In the genomic region with DNA sequence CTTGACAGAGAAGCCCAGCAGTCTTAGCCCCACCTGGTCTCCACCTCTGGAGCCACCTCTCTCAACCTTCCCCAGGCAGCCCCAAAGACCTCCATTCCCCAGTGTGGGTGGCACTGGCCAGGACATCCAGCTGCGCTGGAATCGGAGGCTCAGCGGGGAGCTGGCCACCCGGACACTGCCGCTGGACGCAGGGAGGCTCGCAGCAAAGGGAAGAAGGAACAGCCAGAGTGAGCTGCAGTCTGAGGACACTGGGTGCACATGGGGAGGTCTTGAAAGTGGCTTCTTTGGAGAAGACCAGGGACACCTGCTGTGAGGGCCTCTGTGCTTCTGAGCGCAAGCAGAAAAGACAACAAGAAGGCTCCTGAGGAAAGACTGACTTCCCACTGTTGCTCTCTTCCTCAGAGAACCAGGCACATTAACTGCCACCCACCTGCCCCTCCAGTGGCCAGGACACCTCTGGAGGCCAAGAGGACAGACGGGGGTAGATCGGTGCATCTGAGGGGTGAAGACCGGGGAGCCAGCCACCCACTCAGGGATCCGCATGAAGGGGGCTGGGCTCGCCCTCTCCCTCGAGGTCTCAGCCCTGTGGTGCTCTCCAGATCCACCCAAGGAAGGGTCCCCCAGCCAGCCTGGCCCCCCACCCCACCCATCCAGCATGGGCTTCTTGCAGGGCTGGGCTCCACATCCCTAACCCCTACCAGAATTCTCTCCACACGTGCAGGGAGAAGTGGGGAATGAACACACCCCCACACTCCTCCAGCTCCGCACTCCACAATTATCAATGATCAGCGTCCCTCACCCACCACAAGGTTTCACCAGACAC, we compare ENCODE assay signal across 20 cellular contexts. TPM values are rescaled to one million over a fixed set of nuclear protein-coding genes. Genes with fewer than 3 reads are reported as not detected.
DNase-seq lines count a peak whose midpoint lies in the region; ATAC-seq, FAIRE-seq and TF ChIP-seq lines count a peak whose summit lies in the region.
"Had no signal": no experiment of that assay in that cellular context is flagged by ENCODE, and none has a peak within 500 bp of the region (broad histone marks: within the 10 kb centered on the region; RNA-seq: fewer than 3 reads in every experiment).

No MANE protein-coding gene starts in this region.

- H4K20me1 ChIP-seq in HepG2 (ENCODE audit: insufficient read depth, low read length) = no peaks in the 10 kb centered on the region

- in situ Hi-C loops in HepG2 (cut with HindIII; ENCODE audit: extremely low pct_ligation_motif_present, low pct_unique_long_range_greater_than_20kb) = no loop called here

- POLR2A ChIA-PET in HepG2 (lab: Yijun Ruan, JAX) = no interaction called here

- TF ChIP-seq CTCF in right lobe of liver (IDR thresholded peaks at IDR 0.05) = no peak
- no peak for TF ChIP-seq CTCF in HepG2 (CRISPR knock-in tag; IDR thresholded peaks at IDR 0.05)
- TF ChIP-seq CTCF in nephron (IDR thresholded peaks at IDR 0.05; ENCODE audit: unreplicated experiment in 3 of 3) = no peak
- no peak for TF ChIP-seq CTCF in tibial artery (IDR thresholded peaks at IDR 0.05)
- TF ChIP-seq CTCF in kidney (IDR thresholded peaks at IDR 0.05; ENCODE audit: borderline replicate concordance, extremely low read depth, insufficient read depth) = no peak

- CTCF ChIA-PET in HepG2 (lab: Yijun Ruan, JAX; ENCODE audit: low intra/inter-chr PET ratio, low total read pairs) = no interaction called here

- H3K9me3 ChIP-seq in right lobe of liver = no peaks in the 10 kb centered on the region
- H3K9me3 ChIP-seq in HepG2 (ENCODE audit: low read length) = no peaks in the 10 kb centered on the region
- no peaks in the 10 kb centered on the region for H3K9me3 ChIP-seq in tibial artery
- H3K9me3 ChIP-seq in kidney (ENCODE audit: control insufficient read depth in 1 of 2, low read length in 2 of 2) = no peaks in the 10 kb centered on the region
- H3K9me3 ChIP-seq: colonic mucosa, mucosa of descending colon had no signal

- H3K79me2 ChIP-seq in HepG2 (ENCODE audit: insufficient read depth, low read length) = no peaks in the 10 kb centered on the region

- H3K4me2 ChIP-seq in HepG2 (ENCODE audit: low read depth, low read length) = no peak overlapping the region

- TF ChIP-seq RAD21 in HepG2 (CRISPR knock-in tag; IDR thresholded peaks at IDR 0.05) = no peak

- no peak overlapping the region for H3K27ac Mint-ChIP-seq in nephron
- H3K27ac Mint-ChIP-seq: T-helper 1 cell treated with Interleukin-12 subunit alpha and Interleukin-12 subunit beta and Interleukin-4 antibody, amounts not matched to agents 30 μg/mL and 1 μg/mL, for 36 hours had no signal

- H3K4me3 ChIP-seq in right lobe of liver (no peak overlapping the region), HepG2 (replicated peaks in 1 of 3; ENCODE audit: insufficient read depth in 1 of 3, low read depth in 2 of 3, low read length in 3 of 3) (no peak overlapping the region), tibial artery (no peak overlapping the region), kidney (ENCODE audit: low read length in 2 of 2) (no peak overlapping the region)
- H3K4me3 ChIP-seq: colonic mucosa, mucosa of descending colon had no signal

- no peak overlapping the region for H2AFZ ChIP-seq in HepG2 (ENCODE audit: low read length)

- BruUV-seq in HepG2 (replicated peaks; lab: Mats Ljungman, UMichigan) = no TSS peak

- H3K27me3 ChIP-seq in right lobe of liver (no peaks in the 10 kb centered on the region), HepG2 (ENCODE audit: control insufficient read depth in 1 of 2, insufficient read depth in 2 of 2, low read length in 2 of 2) (peaks cover 10 to 55% of the 10 kb centered on the region in 2 experiments), tibial artery (peaks cover 0 to 44% of the 10 kb centered on the region in 2 donors)

- ATAC-seq in right lobe of liver = no peak
- no peak; the same call in 1 of the 3 replicates for ATAC-seq in HepG2
- ATAC-seq: mucosa of descending colon had no signal

- H3K27me3 Mint-ChIP-seq in nephron (ENCODE audit: low read depth) = peaks cover 64% of the 10 kb centered on the region

- FAIRE-seq in HepG2 (lab: Jason Lieb, UNC) (no peak), kidney (lab: Jason Lieb, UNC) (no peak)
- FAIRE-seq: keratinocyte had no signal

- H3K4me3 Mint-ChIP-seq in nephron = peak overlapping the region; percentile 80 to 83 (median 82)
- H3K4me3 Mint-ChIP-seq: T-helper 1 cell treated with Interleukin-12 subunit alpha and Interleukin-12 subunit beta and Interleukin-4 antibody, amounts not matched to agents 30 μg/mL and 1 μg/mL, for 36 hours had no signal

- H3K27ac ChIP-seq in right lobe of liver (peak overlapping the region in 2 of 3 donors; percentile 32 to 81), HepG2 (ENCODE audit: extremely low read length, insufficient read depth, low read length) (no peak overlapping the region), caudate nucleus (ENCODE audit: low read depth, low read length) (peak overlapping the region; percentile 59), tibial artery (no peak overlapping the region), kidney (ENCODE audit: low read depth in 2 of 2, low read length in 2 of 2) (no peak overlapping the region)
- H3K27ac ChIP-seq: colonic mucosa had no signal

- peaks cover 27% of the 10 kb centered on the region for H3K4me1 Mint-ChIP-seq in nephron

- H3K4me1 ChIP-seq in right lobe of liver (peaks cover 0 to 21% (median 10%) of the 10 kb centered on the region in 4 donors), HepG2 (ENCODE audit: insufficient read depth, low read length) (no peaks in the 10 kb centered on the region), tibial artery (peaks cover 0 to 14% (median 7%) of the 10 kb centered on the region in 4 donors), kidney (ENCODE audit: control insufficient read depth in 1 of 2, insufficient read depth in 1 of 2, low read depth in 1 of 2, low read length in 2 of 2) (peaks cover 4 to 6% of the 10 kb centered on the region in 2 donors)
- H3K4me1 ChIP-seq: colonic mucosa had no signal

- H3K36me3 ChIP-seq in right lobe of liver (no peaks in the 10 kb centered on the region), HepG2 (replicated peaks in 1 of 2; ENCODE audit: control insufficient read depth in 1 of 2, insufficient read depth in 2 of 2, low read length in 2 of 2) (no peaks in the 10 kb centered on the region), tibial artery (no peaks in the 10 kb centered on the region), kidney (ENCODE audit: control insufficient read depth in 1 of 2, insufficient read depth in 2 of 2, low read length in 2 of 2) (no peaks in the 10 kb centered on the region)
- H3K36me3 ChIP-seq: colonic mucosa had no signal

- no peaks in the 10 kb centered on the region for H3K36me3 Mint-ChIP-seq in nephron (ENCODE audit: low read depth)

- DNase-seq in right lobe of liver (no peak), HepG2 (ENCODE audit: low spot score) (no peak), caudate nucleus (lab: John Stamatoyannopoulos, UW) (peak in 1 of 61 donors; percentile 16), NCI-H2171 (lab: John Stamatoyannopoulos, UW) (no peak), tibial artery (no peak), retina (no peak), kidney (no peak)
- DNase-seq: activated CD4-positive, CD25-positive, alpha-beta regulatory T cell treated with anti-CD3 and anti-CD28 coated beads, Interleukin-2, amount 50 U/mL, for 72 hours; Calu3; colonic mucosa; GF-D8; H9; IMR-90; mucosa of descending colon; MV-4-11; NCI-H2081 treated with DMSO at 0.1 percent for 48 hours had no signal

- no peaks in the 10 kb centered on the region for H3K9me3 Mint-ChIP-seq in nephron
- H3K9me3 Mint-ChIP-seq: H9; T-helper 1 cell treated with Interleukin-12 subunit alpha and Interleukin-12 subunit beta and Interleukin-4 antibody, amounts not matched to agents 30 μg/mL and 1 μg/mL, for 36 hours had no signal

- intact Hi-C loops in right lobe of liver (cut with DNase I) = no loop called here
- intact Hi-C loops in HepG2 (cut with micrococcal nuclease; ENCODE audit: unreplicated experiment) = no loop called here
- intact Hi-C loops in tibial artery (cut with DNase I; ENCODE audit: low total_unique reads) = no loop called here
- intact Hi-C loops in kidney (cut with DNase I) = no loop called here

- TF ChIP-seq POLR2A in right lobe of liver (IDR thresholded peaks at IDR 0.05) (no peak), HepG2 (IDR thresholded peaks at IDR 0.05; ENCODE audit: insufficient read depth in 1 of 2, low read depth in 2 of 2, low read length in 2 of 2) (no peak)

- TF ChIP-seq EP300 in HepG2 (IDR thresholded peaks at IDR 0.05; ENCODE audit: low read depth in 2 of 2, low read length in 2 of 2) (no peak), HepG2 (CRISPR knock-in tag; IDR thresholded peaks at IDR 0.05; ENCODE audit: borderline replicate concordance) (no peak)

- H3K9ac ChIP-seq in HepG2 (ENCODE audit: insufficient read depth, low read depth, low read length) (no peak overlapping the region), kidney (ENCODE audit: low read length in 2 of 2) (no peak overlapping the region)

- WGBS in right lobe of liver (ENCODE audit: insufficient coverage, low coverage, low lambda C conversion rate, missing lambda C conversion rate) = 87% methylated on average over 13 of the region's 17 CpGs
- WGBS in HepG2 (ENCODE audit: low lambda C conversion rate) = 65% methylated on average over 11 of the region's 17 CpGs

RNA-seq across cellular contexts. Expression of a gene that starts 1.8 kb away (rescaled TPM):
- total RNA-seq in right lobe of liver (1 to 10 TPM; 2.1 to 5.1 (median 3.3) TPM), HepG2 (2016; rRNA removed; fragmentation: Illumina TruSeq; extraction: Trizol) (0.13 and 0.27 TPM in 2 replicates), kidney (1.1 TPM)
- total RNA-seq in HepG2 (2016; cell fraction: cytosol; rRNA removed; fragmentation: Illumina TruSeq; extraction: Trizol; ENCODE audit: low read depth) = not detected in 2 replicates
- 0.06 and 0.19 TPM in 2 replicates for total RNA-seq in HepG2 (2016; cell fraction: insoluble cytoplasmic fraction; rRNA removed; fragmentation: Illumina TruSeq; extraction: Trizol)
- 0.21 TPM in 1 of 2 replicates, not detected in the other for total RNA-seq in HepG2 (2016; cell fraction: membrane; rRNA removed; fragmentation: Illumina TruSeq; extraction: Trizol)
- total RNA-seq in HepG2 (2016; cell fraction: nucleus; rRNA removed; fragmentation: Illumina TruSeq; extraction: Trizol) = 0.09 TPM in 1 of 2 replicates, not detected in the other
- polyA plus RNA-seq in HepG2 (2011; rRNA removed) (0.20 and 0.48 TPM in 2 replicates), kidney (ENCODE audit: insufficient read depth, low read depth, low replicate concordance) (3.2 TPM)
- 0.09 and 0.39 TPM in 2 replicates for polyA plus RNA-seq in HepG2 (2011; cell fraction: cytosol; rRNA removed)
- polyA plus RNA-seq in HepG2 (2011; cell fraction: nucleus; rRNA removed) = 0.10 and 0.19 TPM in 2 replicates
- polyA plus RNA-seq in HepG2 (2012) = 0.09 TPM in 1 of 2 replicates, not detected in the other
- 0.18 TPM in 1 of 2 replicates, not detected in the other for polyA plus RNA-seq in HepG2 (2016; cell fraction: cytosol; fragmentation: Illumina TruSeq; extraction: Trizol; ENCODE audit: low read depth)
- 0.43 and 0.62 TPM in 2 replicates for polyA plus RNA-seq in HepG2 (2016; cell fraction: insoluble cytoplasmic fraction; fragmentation: Illumina TruSeq; extraction: Trizol; ENCODE audit: low read depth)
- 0.30 TPM in 1 of 2 replicates, not detected in the other for polyA plus RNA-seq in HepG2 (2016; cell fraction: membrane; fragmentation: Illumina TruSeq; extraction: Trizol; ENCODE audit: low read depth)
- not detected in 2 replicates for polyA plus RNA-seq in HepG2 (2016; cell fraction: nucleus; fragmentation: Illumina TruSeq; extraction: Trizol; ENCODE audit: insufficient read depth, low read depth)
- polyA minus RNA-seq in HepG2 (2011; rRNA and poly(A)+ RNA removed; ENCODE audit: low replicate concordance) = 0.04 and 0.56 TPM in 2 replicates
- not detected in 2 replicates for polyA minus RNA-seq in HepG2 (2011; cell fraction: cytosol; rRNA and poly(A)+ RNA removed)
- polyA minus RNA-seq in HepG2 (2011; cell fraction: nucleus; rRNA and poly(A)+ RNA removed) = not detected in 2 replicates
- total RNA-seq: Calu3, epithelial cell of proximal tubule had no signal

Comparison
In these comparisons a context has a peak if more than half of its experiments do, and no peak if none do; other contexts are left out.
1. H3K27ac ChIP-seq: peak in right lobe of liver (2 of 3) and caudate nucleus (single experiment); none in HepG2 (single experiment), tibial artery (0 of 2) and kidney (0 of 2).